Comparison of ENCODE assay signal across 8 cellular contexts in genomic region chr19:47035495-47036232, GRCh38. TPM values are rescaled to one million over a fixed set of nuclear protein-coding genes. Genes with fewer than 3 reads are reported as not detected.
A peak's percentile ranks its signal among the peaks of the same experiment; 100 is the strongest.
DNase-seq lines count a peak whose midpoint lies in the region; ATAC-seq, FAIRE-seq and TF ChIP-seq lines count a peak whose summit lies in the region.

No MANE protein-coding gene starts in this region.

- CTCF ChIA-PET in WTC11 (lab: Charles Lee), result interaction anchor here (0.6 to 3.5 kb wide), 22 partner anchors 10 to 850 kb away, joined by 3 to 36 read pairs (median 4); partner anchors contain the start of genes CCDC9, NPAS1 and TMEM160

- FAIRE-seq in GM18507 (lab: Jason Lieb, UNC) (peak; percentile 93), bronchial epithelial cell (lab: Jason Lieb, UNC) (no peak)

- H3K4me1 Mint-ChIP-seq in WTC11, result peaks cover 18% of the 10 kb centered on the region

- H3K27me3 ChIP-seq in bronchial epithelial cell (ENCODE audit: control insufficient read depth, insufficient read depth, low read length), result no peaks in the 10 kb centered on the region

- TF ChIP-seq CTCF in WTC11 (IDR thresholded peaks at IDR 0.05) (peak; percentile 98), bronchial epithelial cell (IDR thresholded peaks at IDR 0.05; ENCODE audit: insufficient read depth, low read length, severe bottlenecking) (peak; percentile 91)

- POLR2A ChIA-PET in WTC11 (lab: Charles Lee), result interaction anchor here (0.9 to 1.3 kb wide), 3 partner anchors 12 to 185 kb away, joined by 3 to 5 read pairs (median 4); partner anchors contain the start of gene AP2S1

- H3K27ac Mint-ChIP-seq in WTC11, result peak overlapping the region; percentile 87

- peak; percentile 82 for ATAC-seq in HG03103 (IDR thresholded peaks at IDR 0.05; ENCODE audit: low read depth, unreplicated experiment)
- peak; percentile 86 for ATAC-seq in WTC11

- peaks cover 32% of the 10 kb centered on the region for H3K27me3 Mint-ChIP-seq in WTC11 (ENCODE audit: low read depth)

- H3K36me3 Mint-ChIP-seq in WTC11, result no peaks in the 10 kb centered on the region

- H3K36me3 ChIP-seq in bronchial epithelial cell (ENCODE audit: control insufficient read depth, insufficient read depth, low read length), result no peaks in the 10 kb centered on the region

- DNase-seq in A172 (ENCODE audit: low spot score), result peak; percentile 68
- DNase-seq in GM18507 (ENCODE audit: extremely low spot score, insufficient read length, low read depth), result peak; percentile 95
- DNase-seq in NCI-H2227 treated with DMSO at 0.1 percent for 48 hours (lab: John Stamatoyannopoulos, UW), result peak; percentile 86
- DNase-seq in WTC11 (ENCODE audit: low spot score), result peak; percentile 97
- DNase-seq in bronchial epithelial cell (ENCODE audit: low read depth), result peak; percentile 97
- peak; percentile 80 for DNase-seq in iris pigment epithelial cell (ENCODE audit: low read depth)
- peak; percentile 91 to 97 for DNase-seq in stimulated activated CD4-positive, alpha-beta T cell treated with anti-CD3 and anti-CD28 coated beads, Interleukin-12 subunit alpha, Interleukin-12 subunit beta, amount 100 ng/mL, for 24 hours (ENCODE audit: low read depth in 2 of 2)

- H3K4me3 ChIP-seq in bronchial epithelial cell (ENCODE audit: low read depth, low read length), result peak overlapping the region; percentile 52

- H3K4me3 Mint-ChIP-seq in WTC11, result peak overlapping the region; percentile 88

- no peaks in the 10 kb centered on the region for H3K9me3 Mint-ChIP-seq in WTC11

TF ChIP-seq in WTC11, 78 proteins besides CTCF, POLR2A, EP300 and RAD21:
- TF ChIP-seq FOXK1 (CRISPR knock-in tag; IDR thresholded peaks at IDR 0.05) (no peak), GABPB1 (CRISPR knock-in tag; IDR thresholded peaks at IDR 0.05) (no peak), CREM (CRISPR knock-in tag; IDR thresholded peaks at IDR 0.05) (0 out of 2 replicates have a peak, but pooled peaks have one; percentile 25), USF2 (CRISPR knock-in tag; IDR thresholded peaks at IDR 0.05) (0 out of 2 replicates have a peak, but pooled peaks have one; percentile 7), NR1H2 (CRISPR knock-in tag; IDR thresholded peaks at IDR 0.05) (no peak), ZBTB21 (CRISPR knock-in tag; IDR thresholded peaks at IDR 0.05; ENCODE audit: borderline replicate concordance) (no peak), E2F5 (CRISPR knock-in tag; IDR thresholded peaks at IDR 0.05) (0 out of 2 replicates have a peak, but pooled peaks have one; percentile 32), MAX (CRISPR knock-in tag; IDR thresholded peaks at IDR 0.05) (peak; percentile 26), NFATC4 (CRISPR knock-in tag; IDR thresholded peaks at IDR 0.05) (no peak), SP1 (CRISPR knock-in tag; conservative IDR thresholded peaks at IDR 0.05) (peak; percentile 73)

RNA-seq across cellular contexts. Expression of gene TMEM160, which starts 12.8 kb away (rescaled TPM):
- total RNA-seq in A172 (2014; rRNA removed; shearing (Covaris generic)), result 36.3 and 45.9 TPM in 2 replicates
- 86.2 to 90.3 TPM (median 87.8 TPM) in 3 replicates for total RNA-seq in WTC11 (2021)
- total RNA-seq in bronchial epithelial cell, result 20.5 and 23.9 TPM in 2 replicates

RNA-seq across cellular contexts. Expression of gene NPAS1, which starts 16.0 kb away (rescaled TPM):
- 0.22 TPM in 1 of 2 replicates, not detected in the other for total RNA-seq in A172 (2014; rRNA removed; shearing (Covaris generic))
- 6.8 to 11.1 TPM (median 10.3 TPM) in 3 replicates for total RNA-seq in WTC11 (2021)
- total RNA-seq in bronchial epithelial cell, result 0.26 and 0.64 TPM in 2 replicates

Comparison
In these comparisons a context has a peak if more than half of its experiments do, and no peak if none do; other contexts are left out.
1. Peak in every context shown above with its lines: DNase-seq, ATAC-seq and H3K4me3 ChIP-seq.